12 cellular contexts compared by ENCODE assay signal in the genomic region with DNA sequence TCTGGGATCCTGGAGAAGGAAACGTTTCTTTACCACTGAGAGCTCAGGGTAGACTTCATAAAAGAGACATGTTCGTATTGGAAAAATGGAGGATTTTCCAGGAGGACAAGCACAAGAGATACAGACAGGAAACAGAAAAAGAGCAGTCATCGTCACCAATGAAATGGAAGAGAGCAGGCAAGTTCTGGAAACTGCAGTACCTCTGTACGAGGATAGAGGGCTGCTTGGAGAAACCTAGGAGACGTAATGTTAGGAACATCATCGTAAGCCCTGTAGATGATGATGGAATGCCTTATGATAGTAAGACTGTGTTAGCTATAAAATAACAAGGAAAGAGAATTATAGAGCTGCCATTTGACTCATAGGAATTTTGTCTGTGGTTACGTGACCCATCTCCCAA.
DNase-seq lines count a peak whose midpoint lies in the region; ATAC-seq and TF ChIP-seq lines count a peak whose summit lies in the region.
"Had no signal": no experiment of that assay in that cellular context is flagged by ENCODE, and none has a peak within 500 bp of the region (broad histone marks: within the 10 kb centered on the region; RNA-seq: fewer than 3 reads in every experiment).

No MANE protein-coding gene starts in this region.

- no peak overlapping the region for H3K27ac Mint-ChIP-seq in chondrocyte (ENCODE audit: unreplicated experiment)
- no peak overlapping the region for H3K27ac Mint-ChIP-seq in type B pancreatic cell
- H3K27ac Mint-ChIP-seq in stimulated activated naive B cell treated with anti-CD40 and anti-IgM and Interleukin-4, amounts not matched to agents 10 μg/mL and 1 μg/mL and 100 μg/mL, for 72 hours, result no peak overlapping the region

- peak; percentile 33 for TF ChIP-seq CTCF in chondrocyte (IDR thresholded peaks at IDR 0.05)
- TF ChIP-seq CTCF in type B pancreatic cell (conservative IDR thresholded peaks at IDR 0.05), result peak; percentile 60
- no peak for TF ChIP-seq CTCF in esophagus squamous epithelium (IDR thresholded peaks at IDR 0.05)

- no peak for ATAC-seq in GM21390 (IDR thresholded peaks at IDR 0.05; ENCODE audit: unreplicated experiment)
- no peak for ATAC-seq in stimulated activated naive B cell treated with anti-CD40 and anti-IgM and Interleukin-4, amounts not matched to agents 10 μg/mL and 1 μg/mL and 100 μg/mL, for 72 hours (replicated peaks)

- intact Hi-C loops in esophagus squamous epithelium (cut with DNase I), result no loop called here

- H3K36me3 Mint-ChIP-seq in chondrocyte (ENCODE audit: low read depth), result peaks cover 5% of the 10 kb centered on the region
- H3K36me3 Mint-ChIP-seq in type B pancreatic cell, result no peaks in the 10 kb centered on the region
- H3K36me3 Mint-ChIP-seq in stimulated activated naive B cell treated with anti-CD40 and anti-IgM and Interleukin-4, amounts not matched to agents 10 μg/mL and 1 μg/mL and 100 μg/mL, for 72 hours, result peaks cover 16 to 18% of the 10 kb centered on the region in 2 donors

- 83 to 84% methylated on average over 7 of the region's 7 CpGs for WGBS in esophagus squamous epithelium, 2 donors

- no peak for TF ChIP-seq POLR2A in esophagus squamous epithelium (IDR thresholded peaks at IDR 0.05)

- no peaks in the 10 kb centered on the region for H3K4me1 ChIP-seq in esophagus squamous epithelium

- no peak overlapping the region for H3K27ac ChIP-seq in esophagus squamous epithelium

- H3K36me3 ChIP-seq in esophagus squamous epithelium, result no peaks in the 10 kb centered on the region

- no peaks in the 10 kb centered on the region for H3K4me1 Mint-ChIP-seq in chondrocyte (ENCODE audit: low read depth)
- H3K4me1 Mint-ChIP-seq in type B pancreatic cell (ENCODE audit: unreplicated experiment), result peaks cover 8% of the 10 kb centered on the region
- H3K4me1 Mint-ChIP-seq in stimulated activated naive B cell treated with anti-CD40 and anti-IgM and Interleukin-4, amounts not matched to agents 10 μg/mL and 1 μg/mL and 100 μg/mL, for 72 hours, result peaks cover 24 to 55% of the 10 kb centered on the region in 2 donors

- DNase-seq in SIG-M5 treated with dmso at 0.1 percent for 504 hours (lab: John Stamatoyannopoulos, UW; ENCODE audit: unreplicated experiment) (peak; percentile 28), SIG-M5 (lab: John Stamatoyannopoulos, UW) (no peak), NAMALWA (ENCODE audit: low spot score) (peak; percentile 17), chondrocyte (ENCODE audit: low spot score) (no peak), type B pancreatic cell (ENCODE audit: extremely low spot score, unreplicated experiment) (no peak), esophagus squamous epithelium (lab: John Stamatoyannopoulos, UW) (no peak)
- no peak for DNase-seq in stimulated activated naive B cell treated with anti-CD40 and anti-IgM and Interleukin-4, amounts not matched to agents 10 μg/mL and 1 μg/mL and 100 μg/mL, for 72 hours
- DNase-seq: activated CD8-positive, alpha-beta memory T cell treated with anti-CD3 and anti-CD28 coated beads for 24 hours; IMR-90; NCI-H524 treated with DMSO at 0.1 percent for 48 hours; T-helper 2 cell had no signal

- H3K4me3 Mint-ChIP-seq in chondrocyte (ENCODE audit: unreplicated experiment) (no peak overlapping the region), type B pancreatic cell (no peak overlapping the region)
- H3K4me3 Mint-ChIP-seq in stimulated activated naive B cell treated with anti-CD40 and anti-IgM and Interleukin-4, amounts not matched to agents 10 μg/mL and 1 μg/mL and 100 μg/mL, for 72 hours, result no peak overlapping the region

- H3K4me3 ChIP-seq in esophagus squamous epithelium, result no peak overlapping the region

- H3K9me3 ChIP-seq in esophagus squamous epithelium, result peaks cover 0 to 9% (median 0%) of the 10 kb centered on the region in 3 donors

- H3K27me3 Mint-ChIP-seq in chondrocyte (ENCODE audit: low read depth) (peaks cover 1% of the 10 kb centered on the region), type B pancreatic cell (no peaks in the 10 kb centered on the region)
- H3K27me3 Mint-ChIP-seq in stimulated activated naive B cell treated with anti-CD40 and anti-IgM and Interleukin-4, amounts not matched to agents 10 μg/mL and 1 μg/mL and 100 μg/mL, for 72 hours, result no peaks in the 10 kb centered on the region

- H3K9me3 Mint-ChIP-seq in chondrocyte (ENCODE audit: low read depth) (peaks cover 13% of the 10 kb centered on the region), type B pancreatic cell (peaks cover 12% of the 10 kb centered on the region)
- H3K9me3 Mint-ChIP-seq in stimulated activated naive B cell treated with anti-CD40 and anti-IgM and Interleukin-4, amounts not matched to agents 10 μg/mL and 1 μg/mL and 100 μg/mL, for 72 hours, result peaks cover 13 to 18% of the 10 kb centered on the region in 2 donors

- no peaks in the 10 kb centered on the region for H3K27me3 ChIP-seq in esophagus squamous epithelium

Comparison
In these comparisons a context has a peak if more than half of its experiments do, and no peak if none do; other contexts are left out.
1. DNase-seq: peak in SIG-M5 treated with dmso at 0.1 percent for 504 hours (single experiment) and NAMALWA (single experiment); none in SIG-M5 (single experiment), chondrocyte (single experiment), type B pancreatic cell (single experiment), esophagus squamous epithelium (single experiment) and stimulated activated naive B cell treated with anti-CD40 and anti-IgM and Interleukin-4, amounts not matched to agents 10 μg/mL and 1 μg/mL and 100 μg/mL, for 72 hours (single experiment).
2. CTCF ChIP-seq: peak in chondrocyte (single experiment) and type B pancreatic cell (single experiment); none in esophagus squamous epithelium (0 of 6).